Comparison of ENCODE assay signal across 8 cellular contexts in the genomic region with DNA sequence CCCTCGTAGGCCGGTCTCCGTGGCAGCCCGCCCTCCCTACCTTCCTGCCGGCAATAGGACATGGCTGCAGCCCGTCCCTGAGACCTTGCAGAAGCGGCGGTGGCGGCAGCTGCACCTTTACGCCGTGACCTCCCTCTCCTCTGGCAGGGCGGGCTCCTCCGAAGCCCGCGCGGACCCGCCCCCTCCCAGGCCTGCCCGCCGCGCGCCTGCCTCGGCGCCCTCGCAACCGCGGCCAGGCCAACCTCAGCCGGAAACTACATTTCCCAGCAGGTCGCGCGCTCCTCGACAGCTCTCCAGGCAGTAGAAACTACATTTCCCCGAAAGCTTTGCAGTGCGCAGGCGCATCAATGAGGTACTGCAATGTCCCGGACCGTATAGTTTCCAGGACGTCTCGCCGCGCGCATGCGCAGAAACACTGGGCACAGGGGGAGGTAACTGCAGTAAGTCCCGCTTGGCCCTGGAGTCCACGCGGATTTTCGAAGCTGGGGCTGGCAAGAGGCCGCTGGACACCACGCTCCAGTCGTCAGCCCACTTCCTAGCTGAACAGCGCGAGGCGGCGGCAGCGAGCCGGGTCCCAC. TPM values are rescaled to one million over a fixed set of nuclear protein-coding genes. Genes with fewer than 3 reads are reported as not detected.
DNase-seq lines count a peak whose midpoint lies in the region; ATAC-seq and FAIRE-seq lines count a peak whose summit lies in the region.

A gene (minus strand): TSS at position 256 of the 578 bp plus-strand sequence. CDS start 194 bp downstream, at position 62.
A gene with protein sequence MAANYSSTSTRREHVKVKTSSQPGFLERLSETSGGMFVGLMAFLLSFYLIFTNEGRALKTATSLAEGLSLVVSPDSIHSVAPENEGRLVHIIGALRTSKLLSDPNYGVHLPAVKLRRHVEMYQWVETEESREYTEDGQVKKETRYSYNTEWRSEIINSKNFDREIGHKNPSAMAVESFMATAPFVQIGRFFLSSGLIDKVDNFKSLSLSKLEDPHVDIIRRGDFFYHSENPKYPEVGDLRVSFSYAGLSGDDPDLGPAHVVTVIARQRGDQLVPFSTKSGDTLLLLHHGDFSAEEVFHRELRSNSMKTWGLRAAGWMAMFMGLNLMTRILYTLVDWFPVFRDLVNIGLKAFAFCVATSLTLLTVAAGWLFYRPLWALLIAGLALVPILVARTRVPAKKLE (plus strand): TSS at position 438 of the 578 bp plus-strand sequence. CDS start 142 bp downstream, outside the sequence.

- H3K27me3 Mint-ChIP-seq in activated CD8-positive, alpha-beta memory T cell treated with anti-CD3 and anti-CD28 coated beads, Interleukin-2, amount 10 ng/mL, durations not matched to agents 7 days and 5 days, result no peaks in the 10 kb centered on the region

- peak within 1 kb of the TSS; percentile 74 for H3K4me3 ChIP-seq in endocrine pancreas (ENCODE audit: control insufficient read depth, insufficient read depth, low read length)

- H3K36me3 Mint-ChIP-seq in activated CD8-positive, alpha-beta memory T cell treated with anti-CD3 and anti-CD28 coated beads, Interleukin-2, amount 10 ng/mL, durations not matched to agents 7 days and 5 days, result peaks cover 36% of the 10 kb centered on the region

- peaks cover 60% of the 10 kb centered on the region for H3K4me1 Mint-ChIP-seq in activated CD8-positive, alpha-beta memory T cell treated with anti-CD3 and anti-CD28 coated beads, Interleukin-2, amount 10 ng/mL, durations not matched to agents 7 days and 5 days

- CTCF ChIA-PET in activated CD8-positive, alpha-beta memory T cell treated with anti-CD3 and anti-CD28 coated beads, Interleukin-2, amount 10 ng/mL, durations not matched to agents 7 days and 5 days (lab: Charles Lee), result interaction anchor here (1.0 to 3.3 kb wide), 7 partner anchors 11 to 239 kb away, joined by 4 to 19 read pairs (median 6); a partner anchor contains a TSS

- ATAC-seq in GM21367 (IDR thresholded peaks at IDR 0.05; ENCODE audit: unreplicated experiment), result peak; percentile 87
- peak; percentile 90 for ATAC-seq in activated CD8-positive, alpha-beta memory T cell treated with anti-CD3 and anti-CD28 coated beads, Interleukin-2, amount 10 ng/mL, durations not matched to agents 7 days and 5 days

- FAIRE-seq in HTR-8/SVneo (lab: Jason Lieb, UNC), result no peak

- H3K9me3 ChIP-seq in endocrine pancreas (ENCODE audit: control insufficient read depth, low read length), result no peaks in the 10 kb centered on the region

- no peaks in the 10 kb centered on the region for H3K36me3 ChIP-seq in endocrine pancreas (ENCODE audit: control insufficient read depth, insufficient read depth, low read length)

- H3K4me3 Mint-ChIP-seq in activated CD8-positive, alpha-beta memory T cell treated with anti-CD3 and anti-CD28 coated beads, Interleukin-2, amount 10 ng/mL, durations not matched to agents 7 days and 5 days, result peak within 1 kb of the TSS; percentile 99

- H3K9me3 Mint-ChIP-seq in activated CD8-positive, alpha-beta memory T cell treated with anti-CD3 and anti-CD28 coated beads, Interleukin-2, amount 10 ng/mL, durations not matched to agents 7 days and 5 days (ENCODE audit: low read depth), result no peaks in the 10 kb centered on the region

- H3K9ac ChIP-seq in endocrine pancreas (ENCODE audit: control insufficient read depth, insufficient read depth, low read length), result peak within 1 kb of the TSS; percentile 80

- H3K27me3 ChIP-seq in endocrine pancreas (ENCODE audit: control insufficient read depth, insufficient read depth, low read length), result no peaks in the 10 kb centered on the region

- DNase-seq in COLO829 (ENCODE audit: low spot score) (peak; percentile 99), HTR-8/SVneo (ENCODE audit: insufficient read length, low spot score) (peak; percentile 99), NOMO-1 treated with dmso at 0.1 percent for 144 hours (lab: John Stamatoyannopoulos, UW; ENCODE audit: unreplicated experiment) (peak; percentile 94), mesenteric fat pad (ENCODE audit: low spot score) (peak; percentile 100)
- DNase-seq in activated CD8-positive, alpha-beta memory T cell treated with anti-CD3 and anti-CD28 coated beads, Interleukin-2, amount 10 ng/mL, durations not matched to agents 7 days and 5 days, result peak; percentile 99
- DNase-seq in stimulated activated CD8-positive, alpha-beta memory T cell treated with anti-CD3 and anti-CD28 coated beads, Interleukin-15, amount 100 ng/mL, for 24 hours (ENCODE audit: low read depth), result peak; percentile 88

- H3K27ac Mint-ChIP-seq in activated CD8-positive, alpha-beta memory T cell treated with anti-CD3 and anti-CD28 coated beads, Interleukin-2, amount 10 ng/mL, durations not matched to agents 7 days and 5 days, result peak within 1 kb of the TSS; percentile 89

- peaks cover 3% of the 10 kb centered on the region for H3K4me1 ChIP-seq in endocrine pancreas (ENCODE audit: control insufficient read depth, insufficient read depth, low read length)

RNA-seq across cellular contexts. Expression of the first gene that starts in this region (rescaled TPM):
- 10 to 100 TPM; 15.2 to 19.7 TPM for total RNA-seq in activated CD8-positive, alpha-beta memory T cell treated with anti-CD3 and anti-CD28 coated beads, Interleukin-2, amount 10 ng/mL, durations not matched to agents 7 days and 5 days
- 18.1 TPM for total RNA-seq in mesenteric fat pad

RNA-seq across cellular contexts. Expression of the second gene that starts in this region (rescaled TPM):
- 10 to 100 TPM; 27.6 to 31.8 TPM for total RNA-seq in activated CD8-positive, alpha-beta memory T cell treated with anti-CD3 and anti-CD28 coated beads, Interleukin-2, amount 10 ng/mL, durations not matched to agents 7 days and 5 days
- total RNA-seq in mesenteric fat pad, result 99.3 TPM

Comparison
In these comparisons a context has a peak if more than half of its experiments do, and no peak if none do; other contexts are left out.
1. Peak in every context shown above with its lines: DNase-seq, ATAC-seq and H3K4me3 ChIP-seq.